ENCODE assay signal across 26 cellular contexts in genomic region chr10:60417898-60418297, GRCh38. TPM values are rescaled to one million over a fixed set of nuclear protein-coding genes. Genes with fewer than 3 reads are reported as not detected.
DNase-seq lines count a peak whose midpoint lies in the region; ATAC-seq and TF ChIP-seq lines count a peak whose summit lies in the region.
"Had no signal": no experiment of that assay in that cellular context is flagged by ENCODE, and none has a peak within 500 bp of the region (broad histone marks: within the 10 kb centered on the region; RNA-seq: fewer than 3 reads in every experiment).

No MANE protein-coding gene starts in this region.

- TF ChIP-seq POLR2A in uterus (IDR thresholded peaks at IDR 0.05) (no peak), erythroblast (IDR thresholded peaks at IDR 0.05; ENCODE audit: low read length) (no peak)

- H3K9me3 Mint-ChIP-seq in stimulated activated naive B cell treated with anti-CD40 and anti-IgM and Interleukin-4, amounts not matched to agents 10 μg/mL and 1 μg/mL and 100 μg/mL, for 72 hours: no peaks in the 10 kb centered on the region
- H3K9me3 Mint-ChIP-seq: activated CD4-positive, alpha-beta memory T cell treated with anti-CD3 and anti-CD28 coated beads for 36 hours; nephron progenitor cell; WTC11 had no signal

- H3K36me3 ChIP-seq in RWPE2 (ENCODE audit: low read depth) (no peaks in the 10 kb centered on the region), uterus (no peaks in the 10 kb centered on the region)
- H3K36me3 ChIP-seq: adrenal gland, heart left ventricle, left lung, suprapubic skin had no signal

- ATAC-seq in RWPE2 (ENCODE audit: low read depth) (peak; percentile 48), foreskin keratinocyte (peak; percentile 68), GM21367 (IDR thresholded peaks at IDR 0.05; ENCODE audit: unreplicated experiment) (no peak)
- peak; percentile 34 to 80 for ATAC-seq in stimulated activated naive B cell treated with anti-CD40 and anti-IgM and Interleukin-4, amounts not matched to agents 10 μg/mL and 1 μg/mL and 100 μg/mL, for 72 hours (replicated peaks)
- ATAC-seq: heart left ventricle, left lung, sciatic nerve, WTC11 had no signal

- peaks cover 0 to 7% of the 10 kb centered on the region in 2 donors for H3K4me1 Mint-ChIP-seq in stimulated activated naive B cell treated with anti-CD40 and anti-IgM and Interleukin-4, amounts not matched to agents 10 μg/mL and 1 μg/mL and 100 μg/mL, for 72 hours
- H3K4me1 Mint-ChIP-seq: nephron progenitor cell had no signal

- H3K9me3 ChIP-seq in RWPE2 (ENCODE audit: severe bottlenecking) (no peaks in the 10 kb centered on the region), uterus (no peaks in the 10 kb centered on the region)
- H3K9me3 ChIP-seq: adrenal gland, heart left ventricle, left lung, suprapubic skin had no signal

- no peak overlapping the region for H3K4me3 ChIP-seq in RWPE2 (ENCODE audit: severe bottlenecking)
- H3K4me3 ChIP-seq in uterus: no peak overlapping the region
- H3K4me3 ChIP-seq: adrenal gland, coronary artery, heart left ventricle, left lung, suprapubic skin had no signal

- H3K27me3 Mint-ChIP-seq in stimulated activated naive B cell treated with anti-CD40 and anti-IgM and Interleukin-4, amounts not matched to agents 10 μg/mL and 1 μg/mL and 100 μg/mL, for 72 hours: no peaks in the 10 kb centered on the region
- H3K27me3 Mint-ChIP-seq: activated CD4-positive, alpha-beta memory T cell treated with anti-CD3 and anti-CD28 coated beads for 36 hours had no signal

- no peak overlapping the region for H3K4me3 Mint-ChIP-seq in stimulated activated naive B cell treated with anti-CD40 and anti-IgM and Interleukin-4, amounts not matched to agents 10 μg/mL and 1 μg/mL and 100 μg/mL, for 72 hours
- H3K4me3 Mint-ChIP-seq: activated CD4-positive, alpha-beta memory T cell treated with anti-CD3 and anti-CD28 coated beads for 36 hours; nephron progenitor cell; WTC11 had no signal

- no peak overlapping the region for H3K27ac Mint-ChIP-seq in stimulated activated naive B cell treated with anti-CD40 and anti-IgM and Interleukin-4, amounts not matched to agents 10 μg/mL and 1 μg/mL and 100 μg/mL, for 72 hours
- H3K27ac Mint-ChIP-seq: activated CD4-positive, alpha-beta memory T cell treated with anti-CD3 and anti-CD28 coated beads for 36 hours; nephron progenitor cell; WTC11 had no signal

- TF ChIP-seq CTCF in RWPE2 (IDR thresholded peaks at IDR 0.05; ENCODE audit: poor library complexity, severe bottlenecking): no peak
- TF ChIP-seq CTCF in foreskin keratinocyte (conservative IDR thresholded peaks at IDR 0.05): no peak
- no peak for TF ChIP-seq CTCF in uterus (IDR thresholded peaks at IDR 0.05)

- H3K27me3 ChIP-seq in RWPE2 (ENCODE audit: insufficient read depth, poor library complexity, severe bottlenecking) (no peaks in the 10 kb centered on the region), foreskin keratinocyte (no peaks in the 10 kb centered on the region), uterus (no peaks in the 10 kb centered on the region)
- H3K27me3 ChIP-seq: adrenal gland, heart left ventricle, left lung, suprapubic skin had no signal

- no peaks in the 10 kb centered on the region for H3K36me3 Mint-ChIP-seq in stimulated activated naive B cell treated with anti-CD40 and anti-IgM and Interleukin-4, amounts not matched to agents 10 μg/mL and 1 μg/mL and 100 μg/mL, for 72 hours
- H3K36me3 Mint-ChIP-seq: activated CD4-positive, alpha-beta memory T cell treated with anti-CD3 and anti-CD28 coated beads for 36 hours; WTC11 had no signal

- H3K4me1 ChIP-seq in RWPE2 (ENCODE audit: insufficient read depth, poor library complexity, severe bottlenecking) (peaks cover 38% of the 10 kb centered on the region), foreskin keratinocyte (peaks cover 20% of the 10 kb centered on the region), uterus (no peaks in the 10 kb centered on the region)
- H3K4me1 ChIP-seq: adrenal gland, heart left ventricle, left lung, parathyroid adenoma, suprapubic skin had no signal

- intact Hi-C loops in uterus (cut with DNase I; ENCODE audit: low total_unique reads): no loop called here

- no peak overlapping the region for H3K27ac ChIP-seq in RWPE2 (ENCODE audit: poor library complexity, severe bottlenecking)
- no peak overlapping the region for H3K27ac ChIP-seq in foreskin keratinocyte
- H3K27ac ChIP-seq in uterus: no peak overlapping the region
- H3K27ac ChIP-seq: 22Rv1, adrenal gland, coronary artery, heart left ventricle, left lung, parathyroid adenoma, suprapubic skin had no signal

- peak; percentile 6 for DNase-seq in DMS53 (lab: John Stamatoyannopoulos, UW)
- no peak for DNase-seq in DMS53 treated with DMSO at 0.1 percent for 48 hours (lab: John Stamatoyannopoulos, UW; ENCODE audit: unreplicated experiment)
- no peak for DNase-seq in RWPE2 (ENCODE audit: low spot score)
- DNase-seq in foreskin keratinocyte: peak in 1 of 2 donors; percentile 73
- DNase-seq in stimulated activated naive B cell treated with anti-CD40 and anti-IgM and Interleukin-4, amounts not matched to agents 10 μg/mL and 1 μg/mL and 100 μg/mL, for 72 hours: no peak
- no peak for DNase-seq in uterus
- no peak for DNase-seq in erythroblast (lab: John Stamatoyannopoulos, UW)
- DNase-seq: activated CD4-positive, alpha-beta memory T cell treated with anti-CD3 and anti-CD28 coated beads for 36 hours; activated gamma-delta T cell treated with Interleukin-2 at 50 U/mL for 16 hours; adrenal gland; DND-41; GOT3; heart left ventricle; left lung; NCI-H1436; NCI-H526; nephron progenitor cell; stimulated activated CD8-positive, alpha-beta memory T cell treated with anti-CD3 and anti-CD28 coated beads, Interleukin-4, amount 100 ng/mL, for 48 hours; T1000 had no signal

RNA-seq across cellular contexts. Expression of gene ANK3, which starts 28.2 kb away (rescaled TPM):
- total RNA-seq in foreskin keratinocyte (10.1 and 11.6 TPM in 2 replicates), uterus (10 to 100 TPM; 34.8 to 91.3 (median 56.7) TPM)
- polyA plus RNA-seq in foreskin keratinocyte: 1.8 TPM in 2 replicates
